11 cellular contexts compared by ENCODE assay signal in the genomic region with DNA sequence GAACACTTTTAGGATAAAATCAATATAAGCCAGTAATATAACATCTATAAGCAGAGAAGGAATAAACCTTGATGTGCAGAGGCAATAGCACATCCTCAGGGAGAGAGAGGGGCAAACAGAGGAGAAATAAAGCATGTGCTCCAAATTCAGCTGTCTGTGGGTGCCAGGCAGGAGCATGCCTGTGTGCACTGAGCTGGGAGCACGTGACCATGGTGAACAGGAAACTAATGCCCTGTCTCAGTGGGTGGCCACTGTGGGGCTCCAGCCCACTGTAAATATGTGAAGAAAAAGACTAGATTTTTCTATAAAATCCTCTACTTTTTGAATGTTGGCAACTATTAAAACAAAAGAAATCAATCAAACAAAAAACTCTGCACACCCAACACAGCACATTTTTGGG. TPM values are rescaled to one million over a fixed set of nuclear protein-coding genes. Genes with fewer than 3 reads are reported as not detected.
A peak's percentile ranks its signal among the peaks of the same experiment; 100 is the strongest.
DNase-seq lines count a peak whose midpoint lies in the region; ATAC-seq, FAIRE-seq and TF ChIP-seq lines count a peak whose summit lies in the region.
"Had no signal": no experiment of that assay in that cellular context is flagged by ENCODE, and none has a peak within 500 bp of the region (broad histone marks: within the 10 kb centered on the region; RNA-seq: fewer than 3 reads in every experiment).

No MANE protein-coding gene starts in this region.

- H3K9ac ChIP-seq in H1 (replicated peaks in 1 of 4; ENCODE audit: extremely low read depth in 1 of 4, low read depth in 3 of 4, low read length in 3 of 4), result no peak overlapping the region

- no peaks in the 10 kb centered on the region for H3K36me3 ChIP-seq in H1 (ENCODE audit: control insufficient read depth in 2 of 4, insufficient read depth in 4 of 4, low read length in 3 of 4)
- no peaks in the 10 kb centered on the region for H3K36me3 ChIP-seq in lower lobe of right lung
- H3K36me3 ChIP-seq: left ventricle myocardium inferior had no signal

- H3K79me1 ChIP-seq in H1 (ENCODE audit: low read depth, low read length), result no peaks in the 10 kb centered on the region

- no peak overlapping the region for H2BK12ac ChIP-seq in H1 (ENCODE audit: low read depth, low read length)

- no peak overlapping the region for H3K56ac ChIP-seq in H1 (replicated peaks; ENCODE audit: insufficient read length, low read depth, low read length)

- TF ChIP-seq CTCF in H1 (IDR thresholded peaks at IDR 0.05; ENCODE audit: control extremely low read depth in 1 of 3, insufficient read depth in 1 of 3, low read depth in 1 of 3, low read length in 3 of 3) (no peak), lower lobe of right lung (IDR thresholded peaks at IDR 0.05) (no peak)

- H2BK5ac ChIP-seq in H1 (ENCODE audit: low read depth, low read length), result no peak overlapping the region

- ATAC-seq in activated CD4-positive, CD25-positive, alpha-beta regulatory T cell treated with anti-CD3 and anti-CD28 coated beads, Interleukin-2, amount 50 U/mL, for 24 hours, result peak; percentile 31 to 33
- ATAC-seq in stimulated activated naive CD8-positive, alpha-beta T cell treated with anti-CD3 and anti-CD28 coated beads, Interleukin-15, Interleukin-2, amounts not matched to agents 100 U/mL and 50 U/mL, for 24 hours, result peak; percentile 63
- ATAC-seq in lower lobe of right lung (no peak), GM21390 (IDR thresholded peaks at IDR 0.05; ENCODE audit: unreplicated experiment) (no peak)

- TF ChIP-seq RAD21 in H1 (IDR thresholded peaks at IDR 0.05 in 1 of 2, conservative IDR thresholded peaks at IDR 0.05 in 1 of 2; ENCODE audit: low read depth in 2 of 2, low read length in 2 of 2), result no peak

- WGBS in H1 (ENCODE audit: extremely low coverage in 1 of 2, insufficient coverage in 1 of 2, insufficient read length in 1 of 2, insufficient replicate concordance in 2 of 2, low coverage in 1 of 2, low lambda C conversion rate in 2 of 2, missing lambda C conversion rate in 1 of 2), 2 experiments, result 62% methylated on average over 1 of the region's 1 CpG; no CpG with 5 or more reads in 1 of the 2 experiments

- DNase-seq in activated gamma-delta T cell treated with Interleukin-2 at 50 U/mL for 16 hours (peak; percentile 42), activated gamma-delta T cell (lab: John Stamatoyannopoulos, UW) (no peak), H1 (ENCODE audit: low read depth in 1 of 2, low spot score in 2 of 2) (no peak), NCI-H2171 (lab: John Stamatoyannopoulos, UW) (no peak), lower lobe of right lung (no peak)
- DNase-seq in stimulated activated naive CD8-positive, alpha-beta T cell treated with anti-CD3 and anti-CD28 coated beads, Interleukin-15, Interleukin-2, amounts not matched to agents 100 U/mL and 50 U/mL, for 24 hours, result peak; percentile 59
- DNase-seq: foreskin keratinocyte, left ventricle myocardium inferior had no signal

- H3K4me1 ChIP-seq in H1 (replicated peaks in 1 of 4; ENCODE audit: control insufficient read depth in 3 of 4, insufficient read depth in 4 of 4, low read length in 3 of 4), result peaks cover 0 to 6% (median 0%) of the 10 kb centered on the region in 4 experiments; a peak in 1 of 7 replicates
- no peaks in the 10 kb centered on the region for H3K4me1 ChIP-seq in lower lobe of right lung
- H3K4me1 ChIP-seq: foreskin keratinocyte had no signal

- CTCF ChIA-PET in H1 (lab: Charles Lee; ENCODE audit: partially characterized antibody), result interaction anchor here (1.8 kb wide), 1 partner anchor 14 kb away, joined by 5 read pairs; no protein-coding TSS in a partner anchor

- no peak for TF ChIP-seq POLR2A in H1 (IDR thresholded peaks at IDR 0.05; ENCODE audit: control extremely low read depth in 1 of 2, low read depth in 2 of 2, low read length in 2 of 2)

- no peak for FAIRE-seq in H1 (lab: Jason Lieb, UNC)
- FAIRE-seq: colon had no signal

- TF ChIP-seq EP300 in H1 (IDR thresholded peaks at IDR 0.05; ENCODE audit: borderline replicate concordance in 1 of 2, low read depth in 2 of 2, low read length in 2 of 2), result no peak

- H3K23me2 ChIP-seq in H1 (ENCODE audit: low read depth, low read length), result no peaks in the 10 kb centered on the region

- no peak overlapping the region for H4K5ac ChIP-seq in H1 (ENCODE audit: insufficient read length, low read depth, low read length)

- H3K27ac ChIP-seq in H1 (ENCODE audit: low read depth, low read length) (no peak overlapping the region), lower lobe of right lung (no peak overlapping the region)
- H3K27ac ChIP-seq: foreskin keratinocyte, left ventricle myocardium inferior had no signal

- no peak overlapping the region for H2BK15ac ChIP-seq in H1 (ENCODE audit: low read length)

- H4K20me1 ChIP-seq in H1 (replicated peaks in 1 of 2; ENCODE audit: control insufficient read depth in 1 of 2, insufficient read depth in 2 of 2, low read length in 2 of 2), result no peaks in the 10 kb centered on the region

- no peak overlapping the region for H3K23ac ChIP-seq in H1 (ENCODE audit: insufficient read length)

- H3K14ac ChIP-seq in H1 (ENCODE audit: insufficient read length), result no peak overlapping the region

- H3K4me2 ChIP-seq in H1 (ENCODE audit: insufficient read depth in 1 of 2, low read depth in 2 of 2, low read length in 2 of 2), result no peak overlapping the region

- H3K18ac ChIP-seq in H1 (ENCODE audit: extremely low read depth, low read length), result no peak overlapping the region

- H3K79me2 ChIP-seq in H1 (ENCODE audit: control insufficient read depth in 1 of 2, insufficient read depth in 2 of 2, low read length in 2 of 2), result no peaks in the 10 kb centered on the region

- H2BK20ac ChIP-seq in H1 (ENCODE audit: low read length), result no peak overlapping the region

- H3K4ac ChIP-seq in H1 (replicated peaks; ENCODE audit: insufficient read length, low read depth, low read length), result no peak overlapping the region

- H4K8ac ChIP-seq in H1 (ENCODE audit: extremely low read depth, insufficient read depth, low read length), result no peak overlapping the region

- H2AFZ ChIP-seq in H1 (ENCODE audit: low read length), result no peak overlapping the region

- no peak overlapping the region for H4K91ac ChIP-seq in H1 (replicated peaks; ENCODE audit: insufficient read length, low read length)

- H2BK120ac ChIP-seq in H1 (replicated peaks; ENCODE audit: low read depth, low read length), result no peak overlapping the region

- no peak overlapping the region for H2AK5ac ChIP-seq in H1 (ENCODE audit: low read depth, low read length)

- POLR2A ChIA-PET in H1 (lab: Charles Lee; ENCODE audit: partially characterized antibody), result no interaction called here

- H3K9me3 ChIP-seq in H1 (ENCODE audit: insufficient read depth in 2 of 2, low read depth in 1 of 2, low read length in 1 of 2), result no peaks in the 10 kb centered on the region
- no peaks in the 10 kb centered on the region for H3K9me3 ChIP-seq in lower lobe of right lung
- H3K9me3 ChIP-seq: left ventricle myocardium inferior had no signal

- intact Hi-C loops in lower lobe of right lung (cut with DNase I), result no loop called here

- no peak overlapping the region for H3K4me3 ChIP-seq in H1 (ENCODE audit: extremely low read depth in 1 of 4, insufficient read depth in 2 of 4, low read depth in 3 of 4, low read length in 4 of 4)
- H3K4me3 ChIP-seq in lower lobe of right lung, result no peak overlapping the region
- H3K4me3 ChIP-seq: left ventricle myocardium inferior had no signal

- H3K27me3 ChIP-seq in H1 (replicated peaks in 1 of 4; ENCODE audit: control insufficient read depth in 3 of 4, extremely low read depth in 1 of 4, insufficient read depth in 3 of 4, low read length in 3 of 4) (no peaks in the 10 kb centered on the region), lower lobe of right lung (ENCODE audit: low read depth) (no peaks in the 10 kb centered on the region)
- H3K27me3 ChIP-seq: foreskin keratinocyte had no signal

TF ChIP-seq in H1, 55 proteins besides CTCF, POLR2A, EP300 and RAD21:
- TF ChIP-seq SIN3A (conservative IDR thresholded peaks at IDR 0.05 in 1 of 2, IDR thresholded peaks at IDR 0.05 in 1 of 2; ENCODE audit: low read depth in 1 of 2, low read length in 2 of 2), result no peak
- TF ChIP-seq, protein P1, sequence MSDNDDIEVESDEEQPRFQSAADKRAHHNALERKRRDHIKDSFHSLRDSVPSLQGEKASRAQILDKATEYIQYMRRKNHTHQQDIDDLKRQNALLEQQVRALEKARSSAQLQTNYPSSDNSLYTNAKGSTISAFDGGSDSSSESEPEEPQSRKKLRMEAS (IDR thresholded peaks at IDR 0.05), result 0 out of 2 replicates have a peak, but pooled peaks have one; percentile 20
TF ChIP-seq in H1: peak in this region for 1.

RNA-seq across cellular contexts. Expression of gene FYB1, which starts 55.3 kb away (rescaled TPM):
- total RNA-seq in H1 (2021; fragmentation: NEBNext Ultra II Directional; extraction: Animal tissue kit (Norgen Biotek cat#: 25700)), result not detected in 2 replicates
- polyA plus RNA-seq in H1 (2011; rRNA removed), result not detected in 2 replicates
- polyA plus RNA-seq in H1 (2011; cell fraction: cytosol; rRNA removed), result not detected
- polyA plus RNA-seq in H1 (2011; cell fraction: nucleus; rRNA removed), result not detected
- not detected in 4 replicates for polyA plus RNA-seq in H1 (2012, experiment 1 of 2)
- polyA plus RNA-seq in H1 (2012, experiment 2 of 2), result not detected
- not detected for polyA plus RNA-seq in H1 (2013, experiment 1 of 2)
- polyA plus RNA-seq in H1 (2013, experiment 2 of 2), result not detected
- not detected in 2 replicates for polyA minus RNA-seq in H1 (2011; rRNA and poly(A)+ RNA removed)
- polyA minus RNA-seq in H1 (2011; cell fraction: cytosol; rRNA and poly(A)+ RNA removed), result not detected
- polyA minus RNA-seq in H1 (2011; cell fraction: nucleus; rRNA and poly(A)+ RNA removed), result not detected
- 51.0 TPM for total RNA-seq in lower lobe of right lung
- total RNA-seq: foreskin keratinocyte had no signal
- polyA plus RNA-seq: foreskin keratinocyte had no signal

Comparison
In these comparisons a context has a peak if more than half of its experiments do, and no peak if none do; other contexts are left out.
1. DNase-seq: peak in activated gamma-delta T cell treated with Interleukin-2 at 50 U/mL for 16 hours (single experiment) and stimulated activated naive CD8-positive, alpha-beta T cell treated with anti-CD3 and anti-CD28 coated beads, Interleukin-15, Interleukin-2, amounts not matched to agents 100 U/mL and 50 U/mL, for 24 hours (single experiment); none in activated gamma-delta T cell (single experiment), H1 (0 of 2), NCI-H2171 (single experiment) and lower lobe of right lung (single experiment).
2. ATAC-seq: peak in activated CD4-positive, CD25-positive, alpha-beta regulatory T cell treated with anti-CD3 and anti-CD28 coated beads, Interleukin-2, amount 50 U/mL, for 24 hours (2 of 2) and stimulated activated naive CD8-positive, alpha-beta T cell treated with anti-CD3 and anti-CD28 coated beads, Interleukin-15, Interleukin-2, amounts not matched to agents 100 U/mL and 50 U/mL, for 24 hours (single experiment); none in lower lobe of right lung (0 of 2) and GM21390 (single experiment).
3. RNA of gene FYB1, which starts 55.3 kb away (total RNA-seq): 51.0 TPM in lower lobe of right lung (single experiment); not detected in H1; every median in the first group is over 10 times any median in the second.